1 cellular context compared by ENCODE assay signal in the genomic region with DNA sequence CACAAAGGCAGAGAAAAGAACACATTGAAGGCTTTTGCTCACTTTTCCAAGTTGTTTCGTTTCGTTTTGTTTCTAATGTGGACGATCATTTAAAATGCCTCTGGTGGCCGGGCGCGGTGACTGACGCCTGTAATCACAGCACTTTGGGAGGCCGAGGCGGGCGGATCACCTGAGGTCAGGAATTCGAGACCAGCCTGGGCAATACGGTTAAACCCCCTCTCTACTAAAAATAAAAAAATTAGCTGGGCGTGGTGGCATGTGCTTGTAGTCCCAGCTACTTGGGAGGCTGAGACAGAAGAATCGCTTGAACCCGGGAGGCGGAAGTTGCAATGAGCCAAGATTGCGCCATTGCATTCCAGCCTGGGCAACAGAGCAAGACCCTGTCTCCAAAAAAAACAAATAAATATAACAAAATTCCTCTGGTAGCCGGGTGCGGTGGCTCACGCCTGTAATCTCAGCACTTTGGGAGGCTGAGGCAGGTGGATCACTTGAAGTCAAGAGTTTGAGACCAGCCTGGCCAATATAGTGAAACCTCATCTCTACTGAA.
A peak's percentile ranks its signal among the peaks of the same experiment; 100 is the strongest.
TF ChIP-seq lines count a peak whose summit lies in the region.

No MANE protein-coding gene starts in this region.

TF ChIP-seq in H1, 55 proteins besides CTCF, POLR2A, EP300 and RAD21:
- TF ChIP-seq KDM1A (IDR thresholded peaks at IDR 0.05; ENCODE audit: borderline replicate concordance, low read length): peak; percentile 57; the same call in 1 of the 2 replicates
- TF ChIP-seq CEBPB (IDR thresholded peaks at IDR 0.05; ENCODE audit: low read depth, low read length): peak; percentile 52; the same call in 1 of the 2 replicates
